Comparison of ENCODE assay signal across 21 cellular contexts in the genomic region with DNA sequence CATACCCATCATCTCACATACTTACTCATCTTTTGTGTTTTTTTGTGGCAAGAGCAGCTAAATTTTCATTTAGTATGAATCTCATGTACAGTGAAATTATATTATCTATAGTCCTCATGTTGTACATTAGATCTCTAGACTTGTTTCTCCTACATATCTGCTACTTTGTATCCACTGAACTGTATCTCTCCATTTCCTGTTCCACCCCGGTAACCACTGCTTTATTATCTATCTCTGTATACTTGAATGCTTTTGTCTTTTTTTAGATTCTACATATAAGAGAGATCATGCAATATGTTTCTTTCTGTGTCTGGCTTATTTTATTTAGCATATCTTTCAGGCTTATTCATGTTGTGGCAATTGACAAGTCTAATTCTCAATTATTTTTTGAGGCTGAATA.
"Had no signal": no experiment of that assay in that cellular context is flagged by ENCODE, and none has a peak within 500 bp of the region (broad histone marks: within the 10 kb centered on the region; RNA-seq: fewer than 3 reads in every experiment).

No MANE protein-coding gene starts in this region.

- H3K27ac ChIP-seq: foreskin keratinocyte, left lung, ovary, prostate gland, thoracic aorta, upper lobe of left lung had no signal

- DNase-seq: activated CD4-positive, alpha-beta T cell treated with anti-CD3 and anti-CD28 coated beads for 4 hours; activated CD4-positive, CD25-positive, alpha-beta regulatory T cell; activated naive CD4-positive, alpha-beta T cell treated with Interleukin-2 at 50 U/mL for 16 hours; activated naive CD8-positive, alpha-beta T cell treated with anti-CD3 and anti-CD28 coated beads for 36 hours; activated T-cell treated with anti-CD3 and anti-CD28 coated beads, Interleukin-2, amount 50 U/mL, for 48 hours; central memory CD4-positive, alpha-beta T cell; dermis blood vessel endothelial cell; effector CD8-positive, alpha-beta T cell; immature natural killer cell; kidney glomerular epithelial cell; left lung; midbrain; natural killer cell; ovary; stimulated activated CD4-positive, alpha-beta T cell treated with anti-CD3 and anti-CD28 coated beads, Interleukin-4, amount 100 ng/mL, for 24 hours; stimulated activated naive CD4-positive, alpha-beta T cell treated with Interleukin-2 at 50 U/mL for 16 hours; T-helper 9 cell; upper lobe of left lung had no signal

- H3K9me3 ChIP-seq: left lung, ovary, prostate gland, thoracic aorta, upper lobe of left lung had no signal

- ATAC-seq: left lung, natural killer cell had no signal

- H3K36me3 ChIP-seq: left lung, ovary, prostate gland, thoracic aorta, upper lobe of left lung had no signal

- H3K4me3 ChIP-seq: left lung, ovary, prostate gland, thoracic aorta, upper lobe of left lung had no signal

- H3K4me1 ChIP-seq: foreskin keratinocyte, left lung, prostate gland, upper lobe of left lung had no signal
